ENCODE assay signal across 26 cellular contexts in genomic region chr2:148781544-148781943, GRCh38.
"Had no signal": no experiment of that assay in that cellular context is flagged by ENCODE, and none has a peak within 500 bp of the region (broad histone marks: within the 10 kb centered on the region; RNA-seq: fewer than 3 reads in every experiment).

No MANE protein-coding gene starts in this region.

- DNase-seq: activated CD4-positive, alpha-beta memory T cell treated with anti-CD3 and anti-CD28 coated beads for 36 hours; activated CD4-positive, alpha-beta T cell treated with anti-CD3 and anti-CD28 coated beads for 48 hours; activated effector memory CD4-positive, alpha-beta T cell treated with Interleukin-2 at 50 U/mL for 16 hours; activated naive CD4-positive, alpha-beta T cell treated with anti-CD3 and anti-CD28 coated beads, Interleukin-2, amount 10 ng/mL, durations not matched to agents 7 days and 5 days; activated naive CD8-positive, alpha-beta T cell treated with anti-CD3 and anti-CD28 coated beads, Interleukin-2, amount 50 U/mL, for 24 hours; activated T-cell treated with anti-CD3 and anti-CD28 coated beads, Interleukin-2, amount 50 U/mL, for 48 hours; caudate nucleus; dorsolateral prefrontal cortex; effector memory CD8-positive, alpha-beta T cell; glutamatergic neuron; immature natural killer cell; left ventricle myocardium inferior; midbrain; stimulated activated CD4-positive, alpha-beta T cell treated with anti-CD3 and anti-CD28 coated beads, Interleukin-1b, Interleukin-23, amount 100 ng/mL, for 48 hours; stimulated activated naive B cell treated with anti-CD40 and anti-IgM and Interleukin-4, amounts not matched to agents 10 μg/mL and 1 μg/mL and 100 μg/mL, for 72 hours; transverse colon had no signal

- H3K4me1 ChIP-seq: left ventricle myocardium inferior, parathyroid adenoma, transverse colon had no signal

- H3K4me3 Mint-ChIP-seq: activated CD4-positive, alpha-beta memory T cell treated with anti-CD3 and anti-CD28 coated beads for 36 hours; activated naive CD4-positive, alpha-beta T cell treated with anti-CD3 and anti-CD28 coated beads, Interleukin-2, amount 10 ng/mL, durations not matched to agents 7 days and 5 days; activated naive CD8-positive, alpha-beta T cell treated with anti-CD3 and anti-CD28 coated beads, Interleukin-2, amount 50 U/mL, for 24 hours; brain; effector memory CD8-positive, alpha-beta T cell; immature natural killer cell; nephron; stimulated activated naive B cell treated with anti-CD40 and anti-IgM and Interleukin-4, amounts not matched to agents 10 μg/mL and 1 μg/mL and 100 μg/mL, for 72 hours had no signal

- H3K4me1 Mint-ChIP-seq: activated naive CD4-positive, alpha-beta T cell treated with anti-CD3 and anti-CD28 coated beads, Interleukin-2, amount 10 ng/mL, durations not matched to agents 7 days and 5 days; brain; nephron; stimulated activated naive B cell treated with anti-CD40 and anti-IgM and Interleukin-4, amounts not matched to agents 10 μg/mL and 1 μg/mL and 100 μg/mL, for 72 hours had no signal

- ATAC-seq: activated naive CD8-positive, alpha-beta T cell treated with anti-CD3 and anti-CD28 coated beads, Interleukin-2, amount 50 U/mL, for 24 hours; effector memory CD8-positive, alpha-beta T cell; esophagus mucosa; right cardiac atrium; stimulated activated naive B cell treated with anti-CD40 and anti-IgM and Interleukin-4, amounts not matched to agents 10 μg/mL and 1 μg/mL and 100 μg/mL, for 72 hours had no signal

- H3K4me3 ChIP-seq: dorsolateral prefrontal cortex, hepatocyte, left ventricle myocardium inferior, transverse colon had no signal

- H3K4me2 ChIP-seq: hepatocyte had no signal

- H3K27ac Mint-ChIP-seq: activated CD4-positive, alpha-beta memory T cell treated with anti-CD3 and anti-CD28 coated beads for 36 hours; activated naive CD4-positive, alpha-beta T cell treated with anti-CD3 and anti-CD28 coated beads, Interleukin-2, amount 10 ng/mL, durations not matched to agents 7 days and 5 days; activated naive CD8-positive, alpha-beta T cell treated with anti-CD3 and anti-CD28 coated beads, Interleukin-2, amount 50 U/mL, for 24 hours; immature natural killer cell; stimulated activated naive B cell treated with anti-CD40 and anti-IgM and Interleukin-4, amounts not matched to agents 10 μg/mL and 1 μg/mL and 100 μg/mL, for 72 hours had no signal

- H3K9ac ChIP-seq: parathyroid adenoma had no signal

- H3K9me3 Mint-ChIP-seq: activated CD4-positive, alpha-beta memory T cell treated with anti-CD3 and anti-CD28 coated beads for 36 hours; activated naive CD4-positive, alpha-beta T cell treated with anti-CD3 and anti-CD28 coated beads, Interleukin-2, amount 10 ng/mL, durations not matched to agents 7 days and 5 days; activated naive CD8-positive, alpha-beta T cell treated with anti-CD3 and anti-CD28 coated beads, Interleukin-2, amount 50 U/mL, for 24 hours; brain; effector memory CD8-positive, alpha-beta T cell; immature natural killer cell; nephron; stimulated activated naive B cell treated with anti-CD40 and anti-IgM and Interleukin-4, amounts not matched to agents 10 μg/mL and 1 μg/mL and 100 μg/mL, for 72 hours had no signal

- H2AFZ ChIP-seq: hepatocyte, parathyroid adenoma had no signal

- FAIRE-seq: colon, endothelial cell of umbilical vein, frontal cortex, urothelium cell line had no signal

- H3K27me3 Mint-ChIP-seq: activated CD4-positive, alpha-beta memory T cell treated with anti-CD3 and anti-CD28 coated beads for 36 hours; activated naive CD4-positive, alpha-beta T cell treated with anti-CD3 and anti-CD28 coated beads, Interleukin-2, amount 10 ng/mL, durations not matched to agents 7 days and 5 days; activated naive CD8-positive, alpha-beta T cell treated with anti-CD3 and anti-CD28 coated beads, Interleukin-2, amount 50 U/mL, for 24 hours; brain; effector memory CD8-positive, alpha-beta T cell; stimulated activated naive B cell treated with anti-CD40 and anti-IgM and Interleukin-4, amounts not matched to agents 10 μg/mL and 1 μg/mL and 100 μg/mL, for 72 hours had no signal

- H3K27me3 ChIP-seq: dorsolateral prefrontal cortex, hepatocyte, transverse colon had no signal

- H3K9me3 ChIP-seq: left ventricle myocardium inferior, transverse colon had no signal

- H3K27ac ChIP-seq: dorsolateral prefrontal cortex, hepatocyte, left ventricle myocardium inferior, parathyroid adenoma, transverse colon had no signal

- H3K79me2 ChIP-seq: hepatocyte had no signal
